ENCODE assay signal across 1 cellular context in the genomic region with DNA sequence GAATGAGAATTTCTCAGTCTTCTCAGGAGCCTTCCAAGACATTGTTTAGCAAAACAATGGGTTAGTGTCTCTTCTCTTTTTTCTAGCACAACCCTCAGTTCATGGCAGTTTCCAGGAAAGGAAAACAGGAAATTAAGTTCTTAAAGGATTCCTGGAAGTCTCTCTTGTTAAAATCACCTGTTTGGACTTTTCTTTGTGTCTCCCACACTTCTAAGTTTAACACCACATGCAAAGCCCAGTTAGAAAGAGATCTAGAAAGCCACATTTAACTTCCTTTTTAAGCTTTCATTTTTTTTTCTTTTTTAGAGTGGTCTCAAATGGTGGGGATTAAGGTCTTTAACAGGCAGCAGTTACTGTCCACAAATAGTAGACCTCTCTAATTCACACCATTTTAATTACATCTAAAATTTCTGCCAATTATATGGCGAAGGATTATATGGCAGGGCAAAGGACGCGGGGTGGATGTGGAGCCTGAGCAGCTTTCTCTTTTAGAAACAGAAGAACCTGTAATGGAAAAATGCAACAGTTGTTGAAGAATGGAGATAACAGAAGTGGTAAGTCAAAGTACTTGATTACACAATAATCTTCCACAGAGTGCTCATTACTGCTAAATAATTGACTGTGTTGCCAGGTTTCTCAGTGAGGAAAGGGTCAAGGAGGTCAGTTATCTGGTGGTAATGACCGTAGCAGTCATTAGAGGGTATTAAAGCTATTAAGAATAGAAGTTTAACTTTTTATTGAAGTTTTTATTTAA.
TF ChIP-seq lines count a peak whose summit lies in the region.

No MANE protein-coding gene starts in this region.

TF ChIP-seq in HEK293, 187 proteins besides CTCF, POLR2A, EP300 and RAD21 (continued from another document):
- TF ChIP-seq ZNF426 (tag by site-specific recombination; IDR thresholded peaks at IDR 0.05), result no peak
- TF ChIP-seq HOXC10 (CRISPR knock-in tag; IDR thresholded peaks at IDR 0.05), result no peak
- no peak for TF ChIP-seq ZNF394 (tag by site-specific recombination; IDR thresholded peaks at IDR 0.05; ENCODE audit: borderline replicate concordance)
- TF ChIP-seq SP2 (tag by site-specific recombination; IDR thresholded peaks at IDR 0.05), result no peak
- TF ChIP-seq, protein P1, sequence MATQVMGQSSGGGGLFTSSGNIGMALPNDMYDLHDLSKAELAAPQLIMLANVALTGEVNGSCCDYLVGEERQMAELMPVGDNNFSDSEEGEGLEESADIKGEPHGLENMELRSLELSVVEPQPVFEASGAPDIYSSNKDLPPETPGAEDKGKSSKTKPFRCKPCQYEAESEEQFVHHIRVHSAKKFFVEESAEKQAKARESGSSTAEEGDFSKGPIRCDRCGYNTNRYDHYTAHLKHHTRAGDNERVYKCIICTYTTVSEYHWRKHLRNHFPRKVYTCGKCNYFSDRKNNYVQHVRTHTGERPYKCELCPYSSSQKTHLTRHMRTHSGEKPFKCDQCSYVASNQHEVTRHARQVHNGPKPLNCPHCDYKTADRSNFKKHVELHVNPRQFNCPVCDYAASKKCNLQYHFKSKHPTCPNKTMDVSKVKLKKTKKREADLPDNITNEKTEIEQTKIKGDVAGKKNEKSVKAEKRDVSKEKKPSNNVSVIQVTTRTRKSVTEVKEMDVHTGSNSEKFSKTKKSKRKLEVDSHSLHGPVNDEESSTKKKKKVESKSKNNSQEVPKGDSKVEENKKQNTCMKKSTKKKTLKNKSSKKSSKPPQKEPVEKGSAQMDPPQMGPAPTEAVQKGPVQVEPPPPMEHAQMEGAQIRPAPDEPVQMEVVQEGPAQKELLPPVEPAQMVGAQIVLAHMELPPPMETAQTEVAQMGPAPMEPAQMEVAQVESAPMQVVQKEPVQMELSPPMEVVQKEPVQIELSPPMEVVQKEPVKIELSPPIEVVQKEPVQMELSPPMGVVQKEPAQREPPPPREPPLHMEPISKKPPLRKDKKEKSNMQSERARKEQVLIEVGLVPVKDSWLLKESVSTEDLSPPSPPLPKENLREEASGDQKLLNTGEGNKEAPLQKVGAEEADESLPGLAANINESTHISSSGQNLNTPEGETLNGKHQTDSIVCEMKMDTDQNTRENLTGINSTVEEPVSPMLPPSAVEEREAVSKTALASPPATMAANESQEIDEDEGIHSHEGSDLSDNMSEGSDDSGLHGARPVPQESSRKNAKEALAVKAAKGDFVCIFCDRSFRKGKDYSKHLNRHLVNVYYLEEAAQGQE (tag by site-specific recombination; IDR thresholded peaks at IDR 0.05), result no peak
- TF ChIP-seq ZSCAN16 (tag by site-specific recombination; IDR thresholded peaks at IDR 0.05), result no peak
- TF ChIP-seq, protein P2, sequence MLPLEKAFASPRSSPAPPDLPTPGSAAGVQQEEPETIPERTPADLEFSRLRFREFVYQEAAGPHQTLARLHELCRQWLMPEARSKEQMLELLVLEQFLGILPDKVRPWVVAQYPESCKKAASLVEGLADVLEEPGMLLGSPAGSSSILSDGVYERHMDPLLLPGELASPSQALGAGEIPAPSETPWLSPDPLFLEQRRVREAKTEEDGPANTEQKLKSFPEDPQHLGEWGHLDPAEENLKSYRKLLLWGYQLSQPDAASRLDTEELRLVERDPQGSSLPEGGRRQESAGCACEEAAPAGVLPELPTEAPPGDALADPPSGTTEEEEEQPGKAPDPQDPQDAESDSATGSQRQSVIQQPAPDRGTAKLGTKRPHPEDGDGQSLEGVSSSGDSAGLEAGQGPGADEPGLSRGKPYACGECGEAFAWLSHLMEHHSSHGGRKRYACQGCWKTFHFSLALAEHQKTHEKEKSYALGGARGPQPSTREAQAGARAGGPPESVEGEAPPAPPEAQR (tag by site-specific recombination; IDR thresholded peaks at IDR 0.05), result no peak
TF ChIP-seq in HEK293: peak in this region for 2.
